ENCODE assay signal across 23 cellular contexts in the genomic region with DNA sequence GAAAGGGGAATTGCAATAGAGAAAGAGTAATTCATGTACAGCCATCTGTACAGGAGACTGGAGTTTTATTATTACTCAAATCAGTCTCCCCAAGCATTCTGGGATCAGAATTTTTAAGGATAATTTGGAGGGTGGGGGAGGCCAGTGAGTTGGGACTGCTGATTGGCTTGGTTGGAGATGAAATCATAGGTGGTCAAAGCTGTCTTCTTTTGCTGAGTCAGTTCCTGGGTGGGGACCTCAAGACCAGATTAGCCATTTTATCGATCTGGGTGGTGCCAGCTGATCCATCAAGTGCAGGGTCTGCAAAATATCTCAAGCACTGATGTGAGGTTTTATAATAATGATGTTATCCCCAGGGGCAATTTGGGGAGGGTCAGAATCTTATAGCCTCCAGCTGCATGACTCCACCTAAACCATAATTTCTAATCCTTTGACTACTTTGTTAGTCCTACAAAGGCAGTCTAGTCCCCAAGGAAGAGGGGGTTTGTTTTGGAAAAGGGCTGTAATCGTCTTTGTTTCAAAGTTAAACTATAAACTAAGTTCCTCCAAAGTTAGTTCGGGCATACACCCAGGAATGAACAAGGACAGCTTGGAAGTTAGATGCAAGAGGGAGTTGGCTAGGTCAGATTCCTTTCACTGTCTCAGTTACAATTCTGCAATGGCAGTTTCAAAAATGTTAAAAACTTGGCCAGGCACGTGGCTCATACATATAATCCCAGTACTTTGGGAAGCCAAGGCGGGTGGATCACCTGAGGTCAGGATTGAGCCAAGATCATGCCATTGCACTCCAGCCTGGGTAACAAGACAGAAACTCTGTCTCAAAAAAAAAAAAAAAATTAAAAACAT. TPM values are rescaled to one million over a fixed set of nuclear protein-coding genes. Genes with fewer than 3 reads are reported as not detected.
DNase-seq lines count a peak whose midpoint lies in the region; ATAC-seq, FAIRE-seq and TF ChIP-seq lines count a peak whose summit lies in the region.
"Had no signal": no experiment of that assay in that cellular context is flagged by ENCODE, and none has a peak within 500 bp of the region (broad histone marks: within the 10 kb centered on the region; RNA-seq: fewer than 3 reads in every experiment).

No MANE protein-coding gene starts in this region.

- H3K4me3 ChIP-seq in SK-N-SH (ENCODE audit: low read depth in 2 of 2, low read length in 1 of 2) (no peak overlapping the region), K562 (no peak overlapping the region), testis (no peak overlapping the region), stomach (no peak overlapping the region)
- H3K4me3 ChIP-seq: GM12878, thyroid gland had no signal

- ATAC-seq in SK-N-SH treated with all-trans-retinoic acid at 6 μM for 48 hours (no peak), K562 (peak; percentile 59)
- ATAC-seq: activated CD8-positive, alpha-beta memory T cell treated with anti-CD3 and anti-CD28 coated beads, Interleukin-2, amount 10 ng/mL, durations not matched to agents 7 days and 5 days; GM12878; right cardiac atrium had no signal

- DNase-seq in SK-N-SH (no peak), K562 (ENCODE audit: extremely low read depth in 1 of 4, low spot score in 3 of 4) (peak in 1 of 4 experiments; percentile 41), iris pigment epithelial cell (ENCODE audit: low read depth) (peak; percentile 12), testis (no peak), NCI-H2029 (lab: John Stamatoyannopoulos, UW) (no peak), stomach (no peak), ureter (ENCODE audit: low spot score) (no peak)
- DNase-seq: 8988T; activated CD4-positive, CD25-positive, alpha-beta regulatory T cell treated with anti-CD3 and anti-CD28 coated beads, Interleukin-2, amount 50 U/mL, for 72 hours; activated CD8-positive, alpha-beta memory T cell treated with anti-CD3 and anti-CD28 coated beads, Interleukin-2, amount 10 ng/mL, durations not matched to agents 7 days and 5 days; activated naive CD4-positive, alpha-beta T cell treated with anti-CD3 and anti-CD28 coated beads for 36 hours; brain microvascular endothelial cell; EL; HCEC 1CT; NCI-H1092 treated with DMSO at 0.1 percent for 48 hours; nephron progenitor cell; NK-92 treated with Interleukin-12 subunit alpha and Interleukin-12 subunit beta, amount 100 ng/mL, for 24 hours; right cardiac atrium; Right ventricle myocardium superior; T-helper 2 cell; thyroid gland had no signal

- H3K9me2 ChIP-seq in SK-N-SH, result no peaks in the 10 kb centered on the region

- H3F3A ChIP-seq in SK-N-SH (replicated peaks; ENCODE audit: insufficient read depth), result peaks cover 14% of the 10 kb centered on the region

- H3K9me1 ChIP-seq in K562 (ENCODE audit: control insufficient read depth, insufficient read depth, low read length), result no peaks in the 10 kb centered on the region

- H3K36me3 ChIP-seq in SK-N-SH (replicated peaks in 1 of 2; ENCODE audit: control insufficient read depth in 1 of 2, insufficient read depth in 2 of 2, low read length in 1 of 2), result no peaks in the 10 kb centered on the region
- no peaks in the 10 kb centered on the region for H3K36me3 ChIP-seq in K562 (ENCODE audit: control insufficient read depth, insufficient read depth, low read length)
- H3K36me3 ChIP-seq in testis (ENCODE audit: low read depth, missing control alignments), result no peaks in the 10 kb centered on the region
- H3K36me3 ChIP-seq in stomach, result no peaks in the 10 kb centered on the region
- H3K36me3 ChIP-seq: brain microvascular endothelial cell, thyroid gland had no signal

- H2AFZ ChIP-seq in SK-N-SH (ENCODE audit: low read depth) (peak overlapping the region; percentile 76; the same call in 1 of the 2 replicates), K562 (ENCODE audit: low read depth, low read length) (peak overlapping the region; percentile 64)

- H3K79me2 ChIP-seq in SK-N-SH (ENCODE audit: insufficient read depth), result no peaks in the 10 kb centered on the region
- H3K79me2 ChIP-seq in K562 (ENCODE audit: control insufficient read depth, insufficient read depth, low read length), result no peaks in the 10 kb centered on the region

- H3K9me3 ChIP-seq in SK-N-SH (no peaks in the 10 kb centered on the region), K562 (replicated peaks; ENCODE audit: control insufficient read depth, insufficient read depth, low read depth, low read length) (no peaks in the 10 kb centered on the region), testis (no peaks in the 10 kb centered on the region), stomach (no peaks in the 10 kb centered on the region)
- H3K9me3 ChIP-seq: thyroid gland had no signal

- intact Hi-C loops in K562 (cut with micrococcal nuclease), result loop anchor here (10.0 kb wide), 2 partner anchors 183 to 213 kb away; no protein-coding TSS in a partner anchor
- intact Hi-C loops in testis (cut with DNase I; ENCODE audit: low total_unique reads), result no loop called here
- intact Hi-C loops in stomach (cut with DNase I; ENCODE audit: low total_unique reads), result no loop called here

- TF ChIP-seq CTCF in SK-N-SH (IDR thresholded peaks at IDR 0.05) (no peak), K562 (IDR thresholded peaks at IDR 0.05 in 2 of 3, conservative IDR thresholded peaks at IDR 0.05 in 1 of 3; ENCODE audit: insufficient read depth in 2 of 3, low read depth in 1 of 3, low read length in 3 of 3) (no peak), testis (IDR thresholded peaks at IDR 0.05) (no peak), stomach (IDR thresholded peaks at IDR 0.05) (no peak)

- H3K4me2 ChIP-seq in SK-N-SH (no peak overlapping the region), K562 (ENCODE audit: insufficient read depth, low read length) (peak overlapping the region; percentile 9; the same call in 1 of the 2 replicates)

- CTCF ChIA-PET in SK-N-SH (lab: Yijun Ruan, JAX) (interaction anchor here (0.7 to 1.3 kb wide), 2 partner anchors 110 to 142 kb away, joined by 3 to 6 read pairs; no protein-coding TSS in a partner anchor), K562 (lab: Yijun Ruan, JAX; ENCODE audit: low intra/inter-chr PET ratio) (no interaction called here)

- H4K20me1 ChIP-seq in SK-N-SH (ENCODE audit: insufficient read depth) (no peaks in the 10 kb centered on the region), K562 (replicated peaks; ENCODE audit: control insufficient read depth, insufficient read depth, low read length) (no peaks in the 10 kb centered on the region)

- no TSS peak for BruUV-seq in K562 (replicated peaks; lab: Mats Ljungman, UMichigan)

- TF ChIP-seq EP300 in SK-N-SH (IDR thresholded peaks at IDR 0.05; ENCODE audit: borderline replicate concordance in 1 of 2, low read depth in 1 of 2, low read length in 1 of 2), result no peak
- TF ChIP-seq EP300 in K562 (IDR thresholded peaks at IDR 0.05; ENCODE audit: low read length), result no peak
- no peak for TF ChIP-seq EP300 in stomach (IDR thresholded peaks at IDR 0.05)

- no peak for TF ChIP-seq RAD21 in SK-N-SH (IDR thresholded peaks at IDR 0.05; ENCODE audit: low read length)
- no peak for TF ChIP-seq RAD21 in K562 (CRISPR knock-in tag; conservative IDR thresholded peaks at IDR 0.05 in 1 of 2, IDR thresholded peaks at IDR 0.05 in 1 of 2)

- H3K27ac ChIP-seq in SK-N-SH (ENCODE audit: low read depth in 2 of 2, low read length in 1 of 2) (no peak overlapping the region), K562 (ENCODE audit: extremely low read depth, low read depth, low read length) (no peak overlapping the region; the same call in 2 of the 3 replicates), testis (peak overlapping the region; percentile 3 to 42), stomach (no peak overlapping the region)
- H3K27ac ChIP-seq: brain microvascular endothelial cell, thyroid gland had no signal

- in situ Hi-C loops in K562 (cut with MboI), result no loop called here

- peaks cover 0 to 18% of the 10 kb centered on the region in 2 experiments; a peak in 1 of 4 replicates for H3K4me1 ChIP-seq in SK-N-SH (ENCODE audit: control insufficient read depth in 1 of 2, insufficient read depth in 2 of 2, low read depth in 1 of 2, low read length in 1 of 2)
- H3K4me1 ChIP-seq in K562 (replicated peaks in 1 of 2; ENCODE audit: control insufficient read depth in 2 of 2, insufficient read depth in 2 of 2, low read length in 2 of 2), result peaks cover 0 to 12% of the 10 kb centered on the region in 2 experiments; a peak in 4 of 5 replicates
- peaks cover 26% of the 10 kb centered on the region for H3K4me1 ChIP-seq in testis
- no peaks in the 10 kb centered on the region for H3K4me1 ChIP-seq in stomach
- H3K4me1 ChIP-seq: thyroid gland had no signal

- POLR2A ChIA-PET in SK-N-SH (lab: Yijun Ruan, JAX), result no interaction called here
- POLR2A ChIA-PET in K562 (lab: Yijun Ruan, JAX), result interaction anchor here (1.0 kb wide), 1 partner anchor 13 kb away, joined by 3 read pairs; no protein-coding TSS in a partner anchor

- H3K27me3 ChIP-seq in SK-N-SH (ENCODE audit: insufficient read depth) (no peaks in the 10 kb centered on the region), K562 (ENCODE audit: control insufficient read depth in 2 of 2, insufficient read depth in 2 of 2, low read length in 2 of 2) (no peaks in the 10 kb centered on the region), testis (no peaks in the 10 kb centered on the region), stomach (peaks cover 0 to 24% (median 0%) of the 10 kb centered on the region in 3 donors)
- H3K27me3 ChIP-seq: brain microvascular endothelial cell, thyroid gland had no signal

- H3K9ac ChIP-seq in SK-N-SH, result no peak overlapping the region
- H3K9ac ChIP-seq in K562 (ENCODE audit: insufficient read depth in 1 of 2, low read depth in 2 of 2, low read length in 2 of 2), result no peak overlapping the region

- TF ChIP-seq POLR2A in K562 (conservative IDR thresholded peaks at IDR 0.05), result no peak
- TF ChIP-seq POLR2A in testis (IDR thresholded peaks at IDR 0.05), result no peak
- TF ChIP-seq POLR2A in stomach (IDR thresholded peaks at IDR 0.05), result no peak

- no peak for FAIRE-seq in K562 (lab: Jason Lieb, UNC)
- FAIRE-seq: GM12878 had no signal

- WGBS in SK-N-SH (ENCODE audit: low lambda C conversion rate), result 44% methylated on average over 5 of the region's 5 CpGs
- 29% methylated on average over 5 of the region's 5 CpGs for WGBS in K562 (ENCODE audit: insufficient coverage, low coverage, missing lambda C conversion rate)
- 32 to 40% methylated on average over 5 of the region's 5 CpGs for WGBS in testis, 2 donors
- WGBS in stomach, 5 donors, result 35 to 58% (median 37%) methylated on average over 5 of the region's 5 CpGs

RNA-seq across cellular contexts. Expression of a gene that starts 17.0 kb away (rescaled TPM):
- 10.2 and 12.4 TPM in 2 replicates for polyA plus RNA-seq in SK-N-SH (2012; rRNA removed)
- 11.4 and 12.8 TPM in 2 replicates for polyA plus RNA-seq in SK-N-SH (2012; cell fraction: cytosol; rRNA removed)
- polyA plus RNA-seq in SK-N-SH (2012; cell fraction: nucleus; rRNA removed), result 9.2 and 15.1 TPM in 2 replicates
- 0.12 and 0.18 TPM in 2 replicates for total RNA-seq in K562 (2011; cell fraction: chromatin; rRNA removed; ENCODE audit: low replicate concordance)
- under 0.01 and 0.13 TPM in 2 replicates for total RNA-seq in K562 (2011; cell fraction: nucleolus; rRNA removed)
- total RNA-seq in K562 (2011; cell fraction: nucleoplasm; rRNA removed), result 0.22 and 0.23 TPM in 2 replicates
- 0.18 and 0.33 TPM in 2 replicates for total RNA-seq in K562 (2014; rRNA removed)
- 0.40 and 0.51 TPM in 2 replicates for total RNA-seq in K562 (2014; rRNA removed; fragmentation: Illumina TruSeq; extraction: Trizol)
- total RNA-seq in K562 (2015; rRNA removed; fragmentation: Illumina TruSeq; extraction: Trizol), result 0.34 and 0.43 TPM in 2 replicates
- 0.34 and 0.47 TPM in 2 replicates for total RNA-seq in K562 (2021)
- 0.07 TPM in 2 replicates for polyA plus RNA-seq in K562 (2011; rRNA removed)
- polyA plus RNA-seq in K562 (2011; cell fraction: cytosol; rRNA removed), result 0.04 and 0.06 TPM in 2 replicates
- polyA plus RNA-seq in K562 (2011; cell fraction: nucleus; rRNA removed), result 0.06 and 0.07 TPM in 2 replicates
- 0.44 and 1.3 TPM in 2 replicates for polyA plus RNA-seq in K562 (2012)
- polyA plus RNA-seq in K562 (2014; fragmentation: Illumina TruSeq; extraction: Trizol), result 0.44 and 0.45 TPM in 2 replicates
- polyA plus RNA-seq in K562 (2014; fragmentation: Nextera tagmentation; extraction: Ambion mirVana), result under 1 TPM; 0.13 to 0.14 TPM
- polyA plus RNA-seq in K562 (2014; rRNA removed), result 0.19 and 0.27 TPM in 2 replicates
- polyA minus RNA-seq in K562 (2011; rRNA and poly(A)+ RNA removed), result 0.12 and 0.14 TPM in 2 replicates
- polyA minus RNA-seq in K562 (2011; cell fraction: cytosol; rRNA and poly(A)+ RNA removed), result 0.10 and 0.18 TPM in 2 replicates
- under 0.01 TPM in 2 replicates for polyA minus RNA-seq in K562 (2011; cell fraction: nucleus; rRNA and poly(A)+ RNA removed)
- 1 to 10 TPM; 1.4 TPM for total RNA-seq in testis
- 0.50 TPM for polyA plus RNA-seq in testis (ENCODE audit: insufficient read depth, low read depth, low replicate concordance)
- total RNA-seq in stomach, result 1 to 10 TPM in 2 of 5 donors, under 1 TPM in 3; under 0.01 to 2.2 (median 0.14) TPM
- polyA plus RNA-seq in stomach, result under 1 TPM in 2 of 3 donors, not detected in 1; 0.13 to 0.31 TPM
- 1.4 TPM for total RNA-seq in ureter
- total RNA-seq: Right ventricle myocardium superior had no signal

RNA-seq across cellular contexts. Expression of a gene that starts 26.2 kb away (rescaled TPM):
- polyA plus RNA-seq in SK-N-SH (2012; rRNA removed), result 13.7 and 13.9 TPM in 2 replicates
- 9.9 and 10.8 TPM in 2 replicates for polyA plus RNA-seq in SK-N-SH (2012; cell fraction: cytosol; rRNA removed)
- polyA plus RNA-seq in SK-N-SH (2012; cell fraction: nucleus; rRNA removed), result 12.3 and 14.0 TPM in 2 replicates
- 17.1 and 23.9 TPM in 2 replicates for total RNA-seq in K562 (2011; cell fraction: chromatin; rRNA removed; ENCODE audit: low replicate concordance)
- total RNA-seq in K562 (2011; cell fraction: nucleolus; rRNA removed), result 23.8 and 28.2 TPM in 2 replicates
- 15.8 and 17.0 TPM in 2 replicates for total RNA-seq in K562 (2011; cell fraction: nucleoplasm; rRNA removed)
- 15.2 and 19.6 TPM in 2 replicates for total RNA-seq in K562 (2014; rRNA removed)
- total RNA-seq in K562 (2014; rRNA removed; fragmentation: Illumina TruSeq; extraction: Trizol), result 11.3 and 11.7 TPM in 2 replicates
- total RNA-seq in K562 (2015; rRNA removed; fragmentation: Illumina TruSeq; extraction: Trizol), result 10.7 and 10.9 TPM in 2 replicates
- 22.8 and 25.9 TPM in 2 replicates for total RNA-seq in K562 (2021)
- polyA plus RNA-seq in K562 (2011; rRNA removed), result 12.0 and 12.7 TPM in 2 replicates
- polyA plus RNA-seq in K562 (2011; cell fraction: cytosol; rRNA removed), result 13.7 and 27.1 TPM in 2 replicates
- 12.5 and 13.1 TPM in 2 replicates for polyA plus RNA-seq in K562 (2011; cell fraction: nucleus; rRNA removed)
- polyA plus RNA-seq in K562 (2012), result 15.7 and 17.3 TPM in 2 replicates
- 10.9 and 11.6 TPM in 2 replicates for polyA plus RNA-seq in K562 (2014; fragmentation: Illumina TruSeq; extraction: Trizol)
- polyA plus RNA-seq in K562 (2014; fragmentation: Nextera tagmentation; extraction: Ambion mirVana), result 1 to 10 TPM; 3.1 to 4.8 TPM
- polyA plus RNA-seq in K562 (2014; rRNA removed), result 21.1 and 23.6 TPM in 2 replicates
- 10.1 and 11.8 TPM in 2 replicates for polyA minus RNA-seq in K562 (2011; rRNA and poly(A)+ RNA removed)
- 6.3 and 8.4 TPM in 2 replicates for polyA minus RNA-seq in K562 (2011; cell fraction: cytosol; rRNA and poly(A)+ RNA removed)
- 7.7 and 12.9 TPM in 2 replicates for polyA minus RNA-seq in K562 (2011; cell fraction: nucleus; rRNA and poly(A)+ RNA removed)
- 10 to 100 TPM; 15.2 to 15.7 TPM for total RNA-seq in testis
- polyA plus RNA-seq in testis (ENCODE audit: insufficient read depth, low read depth, low replicate concordance), result 10.6 TPM
- 10 to 100 TPM in 2 of 5 donors, 1 to 10 TPM in 3; 4.2 to 15.4 (median 7.0) TPM for total RNA-seq in stomach
- 1 to 10 TPM; 5.7 to 8.4 (median 7.5) TPM for polyA plus RNA-seq in stomach
- total RNA-seq in ureter, result 5.9 TPM

RNA-seq across cellular contexts. Expression of a gene that starts 47.5 kb away (rescaled TPM):
- polyA plus RNA-seq in SK-N-SH (2012; rRNA removed) (37.2 and 42.2 TPM in 2 replicates), K562 (2011; rRNA removed) (45.9 and 53.1 TPM in 2 replicates), K562 (2014; fragmentation: Illumina TruSeq; extraction: Trizol) (31.7 and 32.1 TPM in 2 replicates), K562 (2014; fragmentation: Nextera tagmentation; extraction: Ambion mirVana) (10 to 100 TPM; 17.0 to 29.3 TPM), K562 (2014; rRNA removed) (43.5 and 45.4 TPM in 2 replicates), testis (ENCODE audit: insufficient read depth, low read depth, low replicate concordance) (39.2 TPM), stomach (10 to 100 TPM; 12.5 to 23.2 (median 14.0) TPM)
- 49.5 and 55.8 TPM in 2 replicates for polyA plus RNA-seq in SK-N-SH (2012; cell fraction: cytosol; rRNA removed)
- 13.9 and 25.5 TPM in 2 replicates for polyA plus RNA-seq in SK-N-SH (2012; cell fraction: nucleus; rRNA removed)
- total RNA-seq in K562 (2011; cell fraction: chromatin; rRNA removed; ENCODE audit: low replicate concordance), result 35.5 and 42.7 TPM in 2 replicates
- 45.9 and 51.5 TPM in 2 replicates for total RNA-seq in K562 (2011; cell fraction: nucleolus; rRNA removed)
- 54.7 and 62.0 TPM in 2 replicates for total RNA-seq in K562 (2011; cell fraction: nucleoplasm; rRNA removed)
- total RNA-seq in K562 (2014; rRNA removed) (33.4 and 47.6 TPM in 2 replicates), K562 (2014; rRNA removed; fragmentation: Illumina TruSeq; extraction: Trizol) (37.8 and 40.2 TPM in 2 replicates), K562 (2015; rRNA removed; fragmentation: Illumina TruSeq; extraction: Trizol) (29.7 and 34.6 TPM in 2 replicates), K562 (2021) (57.9 and 60.8 TPM in 2 replicates), testis (10 to 100 TPM; 33.3 to 38.4 TPM), stomach (10 to 100 TPM; 18.7 to 51.6 (median 44.2) TPM), ureter (41.7 TPM)
- 17.1 and 33.6 TPM in 2 replicates for polyA plus RNA-seq in K562 (2011; cell fraction: cytosol; rRNA removed)
- 13.3 and 16.5 TPM in 2 replicates for polyA plus RNA-seq in K562 (2011; cell fraction: nucleus; rRNA removed)
- 46.0 and 101 TPM in 2 replicates for polyA plus RNA-seq in K562 (2012)
- polyA minus RNA-seq in K562 (2011; rRNA and poly(A)+ RNA removed), result 22.5 and 27.6 TPM in 2 replicates
- 56.3 and 58.4 TPM in 2 replicates for polyA minus RNA-seq in K562 (2011; cell fraction: cytosol; rRNA and poly(A)+ RNA removed)
- 10.6 and 13.2 TPM in 2 replicates for polyA minus RNA-seq in K562 (2011; cell fraction: nucleus; rRNA and poly(A)+ RNA removed)

RNA-seq across cellular contexts. Expression of a gene that starts 48.6 kb away (rescaled TPM):
- polyA plus RNA-seq in SK-N-SH (2012; rRNA removed) (26.1 and 40.3 TPM in 2 replicates), K562 (2011; rRNA removed) (64.1 and 78.0 TPM in 2 replicates), K562 (2014; fragmentation: Illumina TruSeq; extraction: Trizol) (85.1 and 99.0 TPM in 2 replicates), K562 (2014; fragmentation: Nextera tagmentation; extraction: Ambion mirVana) (100 to 1,000 TPM in 1 of 2 experiments, 10 to 100 TPM in 1; 90.9 to 106 TPM), K562 (2014; rRNA removed) (72.3 and 88.8 TPM in 2 replicates), testis (ENCODE audit: insufficient read depth, low read depth, low replicate concordance) (79.7 TPM), stomach (10 to 100 TPM; 35.8 to 49.6 (median 42.7) TPM)
- polyA plus RNA-seq in SK-N-SH (2012; cell fraction: cytosol; rRNA removed), result 48.0 and 67.3 TPM in 2 replicates
- 8.5 and 23.7 TPM in 2 replicates for polyA plus RNA-seq in SK-N-SH (2012; cell fraction: nucleus; rRNA removed)
- 33.9 and 89.6 TPM in 2 replicates for total RNA-seq in K562 (2011; cell fraction: chromatin; rRNA removed; ENCODE audit: low replicate concordance)
- total RNA-seq in K562 (2011; cell fraction: nucleolus; rRNA removed), result 32.2 and 33.0 TPM in 2 replicates
- 65.7 and 117 TPM in 2 replicates for total RNA-seq in K562 (2011; cell fraction: nucleoplasm; rRNA removed)
- total RNA-seq in K562 (2014; rRNA removed) (36.3 and 40.1 TPM in 2 replicates), K562 (2014; rRNA removed; fragmentation: Illumina TruSeq; extraction: Trizol) (102 and 114 TPM in 2 replicates), K562 (2015; rRNA removed; fragmentation: Illumina TruSeq; extraction: Trizol) (66.4 and 73.3 TPM in 2 replicates), K562 (2021) (54.4 and 54.9 TPM in 2 replicates), testis (10 to 100 TPM; 44.5 to 49.5 TPM), stomach (100 to 1,000 TPM in 1 of 5 donors, 10 to 100 TPM in 3, 1 to 10 TPM in 1; 6.7 to 287 (median 39.7) TPM), ureter (61.5 TPM)
- 12.5 and 39.8 TPM in 2 replicates for polyA plus RNA-seq in K562 (2011; cell fraction: cytosol; rRNA removed)
- 11.6 and 25.7 TPM in 2 replicates for polyA plus RNA-seq in K562 (2011; cell fraction: nucleus; rRNA removed)
- 49.8 and 74.5 TPM in 2 replicates for polyA plus RNA-seq in K562 (2012)
- 45.1 and 68.5 TPM in 2 replicates for polyA minus RNA-seq in K562 (2011; rRNA and poly(A)+ RNA removed)
- 31.9 and 32.6 TPM in 2 replicates for polyA minus RNA-seq in K562 (2011; cell fraction: cytosol; rRNA and poly(A)+ RNA removed)
- 19.0 and 31.0 TPM in 2 replicates for polyA minus RNA-seq in K562 (2011; cell fraction: nucleus; rRNA and poly(A)+ RNA removed)

Comparison
In these comparisons a context has a peak if more than half of its experiments do, and no peak if none do; other contexts are left out.
1. H3K27ac ChIP-seq: peak in testis (2 of 2); none in SK-N-SH (0 of 2), K562 (single experiment) and stomach (0 of 5).